Comparison of ENCODE assay signal across 26 cellular contexts in genomic region chrX:480861-481417, GRCh38.
"Had no signal": no experiment of that assay in that cellular context is flagged by ENCODE, and none has a peak within 500 bp of the region (broad histone marks: within the 10 kb centered on the region; RNA-seq: fewer than 3 reads in every experiment).

No MANE protein-coding gene starts in this region.

- H3K4me1 ChIP-seq: left lung, lower lobe of right lung, parathyroid adenoma, stomach, thyroid gland, upper lobe of left lung had no signal

- H3K36me3 Mint-ChIP-seq: naive thymus-derived CD8-positive, alpha-beta T cell; stimulated activated effector memory CD8-positive, alpha-beta T cell treated with anti-CD3 and anti-CD28 coated beads, Interleukin-12 subunit alpha, Interleukin-12 subunit beta, amount 100 ng/mL, for 72 hours had no signal

- ATAC-seq: left lung; lower lobe of right lung; naive thymus-derived CD8-positive, alpha-beta T cell; right cardiac atrium; stimulated activated effector memory CD8-positive, alpha-beta T cell treated with anti-CD3 and anti-CD28 coated beads, Interleukin-12 subunit alpha, Interleukin-12 subunit beta, amount 100 ng/mL, for 72 hours had no signal

- H3K27ac ChIP-seq: left lung, lower lobe of right lung, parathyroid adenoma, stomach, thyroid gland, upper lobe of left lung, VCaP had no signal

- H3K9me3 ChIP-seq: lower lobe of right lung, thyroid gland had no signal

- H3K27me3 ChIP-seq: left lung, thyroid gland, upper lobe of left lung had no signal

- H3K4me3 ChIP-seq: left lung, lower lobe of right lung, stomach, thyroid gland, upper lobe of left lung had no signal

- DNase-seq: activated CD4-positive, alpha-beta T cell treated with anti-CD3 and anti-CD28 coated beads, Interleukin-2, amount 50 U/mL, for 1 hour; activated CD8-positive, alpha-beta memory T cell treated with anti-CD3 and anti-CD28 coated beads, Interleukin-2, amount 50 U/mL, for 4 hours; activated gamma-delta T cell; activated naive CD4-positive, alpha-beta T cell treated with anti-CD3 and anti-CD28 coated beads, Interleukin-2, amount 50 U/mL, for 16 hours; activated T-cell treated with anti-CD3 and anti-CD28 coated beads, Interleukin-2, amount 50 U/mL, for 1 hour; anterior cingulate cortex; dermis blood vessel endothelial cell; effector CD4-positive, alpha-beta T cell; kidney glomerular epithelial cell; left lung; lower lobe of right lung; mesenchymal stem cell; naive thymus-derived CD8-positive, alpha-beta T cell; occipital lobe; right cardiac atrium; stimulated activated CD4-positive, alpha-beta T cell treated with anti-CD3 and anti-CD28 coated beads, Interleukin-4, amount 100 ng/mL, for 24 hours; stomach; SW 1271; T-helper 9 cell; thyroid gland; upper lobe of left lung had no signal

- H3K27ac Mint-ChIP-seq: activated T-helper 1 cell treated with anti-CD3 and anti-CD28 coated beads, Interleukin-12 subunit alpha, Interleukin-12 subunit beta, Interleukin-2, Interleukin-4 antibody, amounts not matched to agents 30 ng/mL and 10 ng/mL and 1 ng/mL, durations not matched to agents 14 hours and 24 hours and 36 hours; naive thymus-derived CD8-positive, alpha-beta T cell; stimulated activated effector memory CD8-positive, alpha-beta T cell treated with anti-CD3 and anti-CD28 coated beads, Interleukin-12 subunit alpha, Interleukin-12 subunit beta, amount 100 ng/mL, for 72 hours; T-helper 1 cell treated with Interleukin-12 subunit alpha and Interleukin-12 subunit beta and Interleukin-4 antibody, amounts not matched to agents 30 μg/mL and 1 μg/mL, for 36 hours had no signal

- H3K36me3 ChIP-seq: left lung, lower lobe of right lung, stomach, thyroid gland, upper lobe of left lung had no signal
